Comparison of ENCODE assay signal across 28 cellular contexts in the genomic region with DNA sequence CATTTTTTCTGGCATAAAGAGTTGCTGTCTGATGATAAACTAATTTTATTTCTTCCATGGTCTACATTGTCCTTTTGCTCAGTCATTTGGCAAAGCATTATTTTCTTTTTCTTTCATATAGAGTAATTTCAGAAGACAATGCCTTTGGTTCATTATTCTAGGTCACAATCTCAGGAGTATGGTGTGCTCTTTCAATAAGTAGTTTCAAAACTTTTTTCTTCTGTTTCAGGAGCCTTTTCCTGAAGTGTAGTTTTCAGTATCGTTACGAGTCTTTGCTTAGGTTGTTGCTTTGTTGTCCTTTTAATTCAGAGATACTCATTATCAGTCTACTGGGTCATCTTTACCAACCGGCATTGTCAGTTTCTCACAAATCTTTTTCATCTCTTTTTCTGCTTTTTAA.
"Had no signal": no experiment of that assay in that cellular context is flagged by ENCODE, and none has a peak within 500 bp of the region (broad histone marks: within the 10 kb centered on the region; RNA-seq: fewer than 3 reads in every experiment).

No MANE protein-coding gene starts in this region.

- H3K36me3 Mint-ChIP-seq: stimulated activated effector memory CD8-positive, alpha-beta T cell treated with anti-CD3 and anti-CD28 coated beads, Interleukin-12 subunit alpha, Interleukin-12 subunit beta, amount 100 ng/mL, for 72 hours; stimulated activated memory B cell treated with anti-CD40 and anti-IgM and Interleukin-4, amounts not matched to agents 10 μg/mL and 1 μg/mL and 100 μg/mL, for 72 hours; type B pancreatic cell had no signal

- H3K4me3 Mint-ChIP-seq: stimulated activated effector memory CD8-positive, alpha-beta T cell treated with anti-CD3 and anti-CD28 coated beads, Interleukin-12 subunit alpha, Interleukin-12 subunit beta, amount 100 ng/mL, for 72 hours; stimulated activated memory B cell treated with anti-CD40 and anti-IgM and Interleukin-4, amounts not matched to agents 10 μg/mL and 1 μg/mL and 100 μg/mL, for 72 hours; stimulated activated naive B cell treated with anti-CD40 and anti-IgM and Interleukin-4, amounts not matched to agents 10 μg/mL and 1 μg/mL and 100 μg/mL, for 72 hours; stimulated activated naive CD8-positive, alpha-beta T cell treated with anti-CD3 and anti-CD28 coated beads, Interleukin-15, amount 100 ng/mL, for 72 hours; stimulated activated naive CD8-positive, alpha-beta T cell treated with anti-CD3 and anti-CD28 coated beads, Interleukin-15, Interleukin-2, amounts not matched to agents 100 ng/mL and 50 ng/mL, for 24 hours; type B pancreatic cell had no signal

- DNase-seq: stimulated activated CD4-positive, alpha-beta T cell treated with anti-CD3 and anti-CD28 coated beads, Interleukin-2, amount 100 ng/mL, for 48 hours; stimulated activated CD4-positive, alpha-beta T cell treated with anti-CD3 and anti-CD28 coated beads, Interleukin-4, amount 100 ng/mL, for 1 hour; stimulated activated CD4-positive, alpha-beta T cell treated with anti-CD3 and anti-CD28 coated beads, Interleukin-4, amount 100 ng/mL, for 24 hours; stimulated activated CD4-positive, alpha-beta T cell treated with anti-CD3 and anti-CD28 coated beads, Interleukin-4, amount 100 ng/mL, for 4 hours; stimulated activated CD8-positive, alpha-beta memory T cell treated with anti-CD3 and anti-CD28 coated beads, Interleukin-4, amount 100 ng/mL, for 48 hours; stimulated activated naive B cell treated with anti-CD40 and anti-IgM and Interleukin-4, amounts not matched to agents 10 μg/mL and 1 μg/mL and 100 μg/mL, for 72 hours; stimulated activated naive CD4-positive, alpha-beta T cell; stimulated activated naive CD4-positive, alpha-beta T cell treated with Interleukin-2 at 50 U/mL for 16 hours; stimulated activated naive CD8-positive, alpha-beta T cell treated with anti-CD3 and anti-CD28 coated beads, Interleukin-15, amount 100 ng/mL, for 72 hours; stimulated activated naive CD8-positive, alpha-beta T cell treated with anti-CD3 and anti-CD28 coated beads, Interleukin-15, Interleukin-2, amounts not matched to agents 100 U/mL and 50 U/mL, for 24 hours; stomach; substantia nigra; testis; thyroid gland; tibial artery; transverse colon; trophoblast cell; upper lobe of left lung; upper lobe of right lung; uterus had no signal

- H3K27ac Mint-ChIP-seq: stimulated activated effector memory CD8-positive, alpha-beta T cell treated with anti-CD3 and anti-CD28 coated beads, Interleukin-12 subunit alpha, Interleukin-12 subunit beta, amount 100 ng/mL, for 72 hours; stimulated activated memory B cell treated with anti-CD40 and anti-IgM and Interleukin-4, amounts not matched to agents 10 μg/mL and 1 μg/mL and 100 μg/mL, for 72 hours; stimulated activated naive B cell treated with anti-CD40 and anti-IgM and Interleukin-4, amounts not matched to agents 10 μg/mL and 1 μg/mL and 100 μg/mL, for 72 hours; stimulated activated naive CD8-positive, alpha-beta T cell treated with anti-CD3 and anti-CD28 coated beads, Interleukin-15, amount 100 ng/mL, for 72 hours; stimulated activated naive CD8-positive, alpha-beta T cell treated with anti-CD3 and anti-CD28 coated beads, Interleukin-15, Interleukin-2, amounts not matched to agents 100 ng/mL and 50 ng/mL, for 24 hours; type B pancreatic cell had no signal

- H3K4me1 ChIP-seq: stomach, suprapubic skin, testis, thyroid gland, tibial artery, transverse colon, upper lobe of left lung, upper lobe of right lung, uterus, vagina had no signal

- H3K36me3 ChIP-seq: stomach, suprapubic skin, thoracic aorta, thyroid gland, tibial artery, tibial nerve, transverse colon, upper lobe of left lung, upper lobe of right lung, uterus, vagina had no signal

- H3K4me3 ChIP-seq: stomach, suprapubic skin, testis, thoracic aorta, thyroid gland, tibial artery, tibial nerve, transverse colon, upper lobe of left lung, upper lobe of right lung, uterus, vagina had no signal

- H3K27ac ChIP-seq: stomach, suprapubic skin, testis, thoracic aorta, thyroid gland, tibial artery, tibial nerve, transverse colon, upper lobe of left lung, upper lobe of right lung, uterus, vagina had no signal

- H3K9me3 ChIP-seq: suprapubic skin, testis, thoracic aorta, thyroid gland, uterus, vagina had no signal

- H3K4me1 Mint-ChIP-seq: stimulated activated effector memory CD8-positive, alpha-beta T cell treated with anti-CD3 and anti-CD28 coated beads, Interleukin-12 subunit alpha, Interleukin-12 subunit beta, amount 100 ng/mL, for 72 hours; stimulated activated memory B cell treated with anti-CD40 and anti-IgM and Interleukin-4, amounts not matched to agents 10 μg/mL and 1 μg/mL and 100 μg/mL, for 72 hours; stimulated activated naive B cell treated with anti-CD40 and anti-IgM and Interleukin-4, amounts not matched to agents 10 μg/mL and 1 μg/mL and 100 μg/mL, for 72 hours; stimulated activated naive CD8-positive, alpha-beta T cell treated with anti-CD3 and anti-CD28 coated beads, Interleukin-15, amount 100 ng/mL, for 72 hours had no signal

- ATAC-seq: stimulated activated effector memory CD8-positive, alpha-beta T cell treated with anti-CD3 and anti-CD28 coated beads, Interleukin-12 subunit alpha, Interleukin-12 subunit beta, amount 100 ng/mL, for 72 hours; stimulated activated memory B cell treated with anti-CD40 and anti-IgM and Interleukin-4, amounts not matched to agents 10 μg/mL and 1 μg/mL and 100 μg/mL, for 72 hours; stimulated activated naive B cell treated with anti-CD40 and anti-IgM and Interleukin-4, amounts not matched to agents 10 μg/mL and 1 μg/mL and 100 μg/mL, for 72 hours; stimulated activated naive CD8-positive, alpha-beta T cell treated with anti-CD3 and anti-CD28 coated beads, Interleukin-15, amount 100 ng/mL, for 72 hours; stimulated activated naive CD8-positive, alpha-beta T cell treated with anti-CD3 and anti-CD28 coated beads, Interleukin-15, Interleukin-2, amounts not matched to agents 100 U/mL and 50 U/mL, for 24 hours; upper lobe of right lung had no signal

- H3K27me3 ChIP-seq: testis, thyroid gland, transverse colon, upper lobe of left lung, upper lobe of right lung, uterus, vagina had no signal
